24 cellular contexts compared by ENCODE assay signal in the genomic region with DNA sequence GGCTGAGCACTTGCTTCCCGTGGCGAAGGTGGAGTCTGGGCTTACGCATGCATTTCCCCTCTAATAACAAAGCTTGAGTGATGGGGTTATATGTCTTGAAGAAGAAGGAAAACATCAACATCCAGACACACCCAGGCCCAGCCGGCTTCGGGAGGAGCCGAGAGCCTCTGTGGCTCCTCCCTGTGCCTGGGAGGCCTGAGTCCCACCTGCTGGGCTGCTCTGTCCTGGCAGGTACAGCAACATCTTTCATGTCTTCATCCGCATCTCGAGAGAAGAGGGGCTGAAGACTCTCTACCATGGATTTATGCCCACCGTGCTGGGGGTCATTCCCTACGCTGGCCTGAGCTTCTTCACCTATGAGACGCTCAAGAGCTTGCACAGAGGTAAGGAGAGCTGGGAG.
"Had no signal": no experiment of that assay in that cellular context is flagged by ENCODE, and none has a peak within 500 bp of the region (broad histone marks: within the 10 kb centered on the region; RNA-seq: fewer than 3 reads in every experiment).

No MANE protein-coding gene starts in this region.

- H3K36me3 ChIP-seq: adrenal gland, brain microvascular endothelial cell, esophagus squamous epithelium, lower lobe of right lung, neural progenitor cell had no signal

- H3K27me3 ChIP-seq: adrenal gland, ascending aorta, brain microvascular endothelial cell, heart left ventricle, testis had no signal

- H3K4me2 ChIP-seq: neural progenitor cell, smooth muscle cell had no signal

- DNase-seq: activated CD4-positive, alpha-beta T cell treated with anti-CD3 and anti-CD28 coated beads, Interleukin-2, amount 50 U/mL, for 1 hour; activated CD4-positive, CD25-positive, alpha-beta regulatory T cell treated with anti-CD3 and anti-CD28 coated beads, Interleukin-2, amount 50 U/mL, for 72 hours; activated CD8-positive, alpha-beta T cell treated with anti-CD3 and anti-CD28 coated beads, Interleukin-2, amount 10 ng/mL, durations not matched to agents 7 days and 5 days; activated T-cell treated with anti-CD3 and anti-CD28 coated beads, Interleukin-2, amount 50 U/mL, for 1 hour; adrenal gland; brain microvascular endothelial cell; central memory CD4-positive, alpha-beta T cell; effector memory CD8-positive, alpha-beta T cell; esophagus squamous epithelium; heart left ventricle; kidney; lower lobe of right lung; sigmoid colon; stimulated activated CD4-positive, alpha-beta T cell treated with anti-CD3 and anti-CD28 coated beads, Interleukin-15, amount 100 ng/mL, for 24 hours; stimulated activated naive CD4-positive, alpha-beta T cell; testis; trophoblast cell had no signal

- H3K4me3 ChIP-seq: adrenal gland, ascending aorta, esophagus squamous epithelium, heart left ventricle, lower lobe of right lung, neural progenitor cell, sigmoid colon, smooth muscle cell, testis had no signal

- H3K27ac ChIP-seq: adrenal gland, ascending aorta, brain microvascular endothelial cell, esophagus squamous epithelium, heart left ventricle, lower lobe of right lung, neural progenitor cell, sigmoid colon, testis, VCaP had no signal

- H3K4me3 Mint-ChIP-seq: activated CD8-positive, alpha-beta T cell treated with anti-CD3 and anti-CD28 coated beads, Interleukin-2, amount 10 ng/mL, durations not matched to agents 7 days and 5 days; effector memory CD8-positive, alpha-beta T cell; neural progenitor cell; T-helper 2 cell treated with Interferon-gamma antibody and Interleukin-4, amounts not matched to agents 5 μg/mL and 100 μg/mL, for 36 hours had no signal

- H3K36me3 Mint-ChIP-seq: activated naive CD4-positive, alpha-beta T cell treated with anti-CD3 and anti-CD28 coated beads, Interleukin-2, amount 50 U/mL, for 72 hours; neural progenitor cell had no signal

- FAIRE-seq: kidney had no signal

- H3K27ac Mint-ChIP-seq: activated CD8-positive, alpha-beta T cell treated with anti-CD3 and anti-CD28 coated beads, Interleukin-2, amount 10 ng/mL, durations not matched to agents 7 days and 5 days; activated naive CD4-positive, alpha-beta T cell treated with anti-CD3 and anti-CD28 coated beads, Interleukin-2, amount 50 U/mL, for 72 hours; neural progenitor cell; T-helper 2 cell treated with Interferon-gamma antibody and Interleukin-4, amounts not matched to agents 5 μg/mL and 100 μg/mL, for 36 hours had no signal

- H3K9ac ChIP-seq: neural progenitor cell had no signal

- ATAC-seq: activated CD8-positive, alpha-beta T cell treated with anti-CD3 and anti-CD28 coated beads, Interleukin-2, amount 10 ng/mL, durations not matched to agents 7 days and 5 days; activated naive CD4-positive, alpha-beta T cell treated with anti-CD3 and anti-CD28 coated beads, Interleukin-2, amount 50 U/mL, for 72 hours; effector memory CD8-positive, alpha-beta T cell; heart left ventricle; lower lobe of right lung; naive thymus-derived CD8-positive, alpha-beta T cell had no signal

- H2AFZ ChIP-seq: neural progenitor cell had no signal

- H3K9me3 ChIP-seq: adrenal gland, ascending aorta, heart left ventricle, lower lobe of right lung, sigmoid colon, testis had no signal

- H3K27me3 Mint-ChIP-seq: effector memory CD8-positive, alpha-beta T cell had no signal

- H3K9me3 Mint-ChIP-seq: activated naive CD4-positive, alpha-beta T cell treated with anti-CD3 and anti-CD28 coated beads, Interleukin-2, amount 50 U/mL, for 72 hours; effector memory CD8-positive, alpha-beta T cell; naive thymus-derived CD8-positive, alpha-beta T cell; neural progenitor cell; T-helper 2 cell treated with Interferon-gamma antibody and Interleukin-4, amounts not matched to agents 5 μg/mL and 100 μg/mL, for 36 hours had no signal
